Comparison of ENCODE assay signal across 19 cellular contexts in the genomic region with DNA sequence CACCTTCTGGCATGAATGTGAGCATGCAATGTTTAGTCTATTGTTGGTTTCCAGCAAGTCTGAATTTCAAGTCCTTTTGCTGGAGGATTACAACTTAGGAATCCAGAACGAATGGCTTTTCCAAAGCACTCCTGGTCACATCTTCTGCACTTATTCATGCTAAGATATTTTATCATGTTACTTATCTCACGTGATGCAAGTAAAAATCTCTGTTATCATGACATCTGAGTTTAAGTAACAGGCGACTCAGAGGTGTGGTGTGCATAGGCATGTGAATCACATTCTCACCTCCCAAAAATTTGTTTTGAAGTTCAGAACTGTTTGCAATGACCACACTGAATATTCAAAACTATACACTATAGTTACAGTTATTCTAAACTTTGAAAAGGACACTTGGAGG.
"Had no signal": no experiment of that assay in that cellular context is flagged by ENCODE, and none has a peak within 500 bp of the region (broad histone marks: within the 10 kb centered on the region; RNA-seq: fewer than 3 reads in every experiment).

No MANE protein-coding gene starts in this region.

- H3K36me3 ChIP-seq: ascending aorta, cardiac muscle cell, neural progenitor cell, ovary, spleen, stomach, upper lobe of right lung had no signal

- H3K4me1 ChIP-seq: ascending aorta, neural progenitor cell, testis, upper lobe of right lung had no signal

- H3K4me3 ChIP-seq: ascending aorta, cardiac muscle cell, dorsolateral prefrontal cortex, hepatocyte, neural progenitor cell, ovary, spleen, stomach, testis, upper lobe of right lung had no signal

- H3K9ac ChIP-seq: neural progenitor cell had no signal

- DNase-seq: activated gamma-delta T cell; activated naive CD8-positive, alpha-beta T cell treated with anti-CD3 and anti-CD28 coated beads, Interleukin-2, amount 10 ng/mL, durations not matched to agents 7 days and 5 days; activated T-cell treated with anti-CD3 and anti-CD28 coated beads, Interleukin-2, amount 50 U/mL, for 24 hours; dorsolateral prefrontal cortex; endodermal cell; erythroblast; islet precursor cell; ovary; spleen; stomach; testis; upper lobe of right lung had no signal

- H3K36me3 Mint-ChIP-seq: neural progenitor cell had no signal

- H3K4me1 Mint-ChIP-seq: activated naive CD8-positive, alpha-beta T cell treated with anti-CD3 and anti-CD28 coated beads, Interleukin-2, amount 10 ng/mL, durations not matched to agents 7 days and 5 days; neural progenitor cell had no signal

- H3K27ac ChIP-seq: ascending aorta, cardiac muscle cell, dorsolateral prefrontal cortex, neural progenitor cell, ovary, spleen, stomach, testis, upper lobe of right lung had no signal

- H3K27me3 ChIP-seq: ascending aorta, dorsolateral prefrontal cortex, hepatocyte, neural progenitor cell, ovary, spleen, stomach, testis, upper lobe of right lung had no signal

- H3K4me2 ChIP-seq: hepatocyte, neural progenitor cell had no signal

- H3K9me3 ChIP-seq: ovary, testis had no signal

- H3K27me3 Mint-ChIP-seq: activated naive CD8-positive, alpha-beta T cell treated with anti-CD3 and anti-CD28 coated beads, Interleukin-2, amount 10 ng/mL, durations not matched to agents 7 days and 5 days; activated T-cell treated with anti-CD3 and anti-CD28 coated beads, Interleukin-2, amount 50 U/mL, for 24 hours had no signal

- ATAC-seq: left lobe of liver, sciatic nerve, upper lobe of right lung had no signal

- H3K4me3 Mint-ChIP-seq: activated naive CD8-positive, alpha-beta T cell treated with anti-CD3 and anti-CD28 coated beads, Interleukin-2, amount 10 ng/mL, durations not matched to agents 7 days and 5 days; activated T-cell treated with anti-CD3 and anti-CD28 coated beads, Interleukin-2, amount 50 U/mL, for 24 hours; endodermal cell; neural progenitor cell; T-helper 2 cell treated with Interferon-gamma antibody and Interleukin-4, amounts not matched to agents 5 μg/mL and 100 μg/mL, for 36 hours had no signal

- H2AFZ ChIP-seq: hepatocyte, neural progenitor cell had no signal

- H3K79me2 ChIP-seq: hepatocyte had no signal

- H3K27ac Mint-ChIP-seq: activated naive CD8-positive, alpha-beta T cell treated with anti-CD3 and anti-CD28 coated beads, Interleukin-2, amount 10 ng/mL, durations not matched to agents 7 days and 5 days; activated T-cell treated with anti-CD3 and anti-CD28 coated beads, Interleukin-2, amount 50 U/mL, for 24 hours; endodermal cell; neural progenitor cell; T-helper 2 cell treated with Interferon-gamma antibody and Interleukin-4, amounts not matched to agents 5 μg/mL and 100 μg/mL, for 36 hours had no signal
